8 cellular contexts compared by ENCODE assay signal in genomic region chr4:41990383-41991111, GRCh38. TPM values are rescaled to one million over a fixed set of nuclear protein-coding genes. Genes with fewer than 3 reads are reported as not detected.
DNase-seq lines count a peak whose midpoint lies in the region; ATAC-seq, FAIRE-seq and TF ChIP-seq lines count a peak whose summit lies in the region.

TSS of gene SLC30A9 (plus strand) at chr4:41990530. CDS start at chr4:41990652, 122 bp downstream.

- H3K27ac Mint-ChIP-seq in T-helper 17 cell = peak within 1 kb of the TSS; percentile 97

- no peaks in the 10 kb centered on the region for H3K36me3 Mint-ChIP-seq in T-helper 17 cell (ENCODE audit: low read depth)

- TF ChIP-seq CTCF in right atrium auricular region (IDR thresholded peaks at IDR 0.05) (peak in 1 of 2 donors; percentile 52), psoas muscle (IDR thresholded peaks at IDR 0.05) (peak; percentile 46)

- H3K4me3 Mint-ChIP-seq in T-helper 17 cell = peak within 1 kb of the TSS; percentile 93

- H3K9me3 ChIP-seq in T-helper 17 cell (ENCODE audit: control insufficient read depth, low read length, poor library complexity, severe bottlenecking) (no peaks in the 10 kb centered on the region), right atrium auricular region (no peaks in the 10 kb centered on the region), psoas muscle (no peaks in the 10 kb centered on the region)

- WGBS in psoas muscle, 3 donors = 0 to 1% (median 0%) methylated on average over 60 to 63 of the region's 63 CpGs

- H3K27ac ChIP-seq in right atrium auricular region (peak within 1 kb of the TSS; percentile 85 to 93), psoas muscle (peak within 1 kb of the TSS; percentile 90)

- H3K36me3 ChIP-seq in right atrium auricular region (no peaks in the 10 kb centered on the region), psoas muscle (ENCODE audit: insufficient read depth in 1 of 2, low read depth in 1 of 2) (no peaks in the 10 kb centered on the region)

- peak; percentile 99 for FAIRE-seq in urothelium cell line (lab: Jason Lieb, UNC)

- no peaks in the 10 kb centered on the region for H3K27me3 Mint-ChIP-seq in T-helper 17 cell

- peaks cover 23% of the 10 kb centered on the region for H3K4me1 Mint-ChIP-seq in T-helper 17 cell

- peak within 1 kb of the TSS; percentile 80 to 97 for H3K4me3 ChIP-seq in right atrium auricular region
- H3K4me3 ChIP-seq in psoas muscle = peak within 1 kb of the TSS; percentile 90

- H3K4me1 ChIP-seq in right atrium auricular region (peaks cover 0 to 33% of the 10 kb centered on the region in 2 donors), psoas muscle (peaks cover 18% of the 10 kb centered on the region)

- ATAC-seq in GM18498 (IDR thresholded peaks at IDR 0.05; ENCODE audit: unreplicated experiment) (peak; percentile 99), HG02938 (IDR thresholded peaks at IDR 0.05; ENCODE audit: unreplicated experiment) (peak; percentile 98), T-helper 17 cell (peak; percentile 97), psoas muscle (peak; percentile 99 to 100 (median 99))

- H3K27me3 ChIP-seq in right atrium auricular region (no peaks in the 10 kb centered on the region), psoas muscle (ENCODE audit: insufficient read depth in 3 of 3, low read length in 2 of 3) (no peaks in the 10 kb centered on the region)

- intact Hi-C loops in psoas muscle (cut with DNase I) = loop anchor here in 1 of 2 donors (2.0 kb wide), 1 partner anchor 56 kb away; the partner anchor contains the start of gene TMEM33

- peak; percentile 73 for DNase-seq in NCI-H1694 treated with DMSO at 0.1 percent for 48 hours (lab: John Stamatoyannopoulos, UW)
- DNase-seq in T-helper 17 cell = peak; percentile 80 to 87 (median 87)
- peak; percentile 66 to 98 (median 92) for DNase-seq in amygdala (lab: John Stamatoyannopoulos, UW)
- DNase-seq in right atrium auricular region (ENCODE audit: low spot score) = peak; percentile 97
- peak; percentile 92 to 96 for DNase-seq in psoas muscle
- DNase-seq in urothelium cell line (ENCODE audit: low spot score) = peak; percentile 98

RNA-seq across cellular contexts. Expression of gene SLC30A9, which starts in this region (rescaled TPM):
- total RNA-seq in T-helper 17 cell (10 to 100 TPM; 23.8 to 25.8 TPM), right atrium auricular region (10 to 100 TPM; 43.5 to 60.8 TPM), psoas muscle (10 to 100 TPM; 32.6 to 38.8 (median 36.7) TPM)
- 10 to 100 TPM; 10.9 to 18.0 (median 11.6) TPM for polyA plus RNA-seq in psoas muscle

Comparison
In these comparisons a context has a peak if more than half of its experiments do, and no peak if none do; other contexts are left out.
1. Peak in every context shown above with its lines: DNase-seq, ATAC-seq, H3K4me3 ChIP-seq and H3K27ac ChIP-seq.